In genomic region chr7:90262438-90262837, GRCh38 we compare ENCODE assay signal across 7 cellular contexts. TPM values are rescaled to one million over a fixed set of nuclear protein-coding genes. Genes with fewer than 3 reads are reported as not detected.
DNase-seq lines count a peak whose midpoint lies in the region; ATAC-seq, FAIRE-seq and TF ChIP-seq lines count a peak whose summit lies in the region.

No MANE protein-coding gene starts in this region.

- no peaks in the 10 kb centered on the region for H3K27me3 ChIP-seq in left lung

- H3K36me3 ChIP-seq in left lung, result no peaks in the 10 kb centered on the region

- no peaks in the 10 kb centered on the region for H3K36me3 Mint-ChIP-seq in activated naive CD4-positive, alpha-beta T cell treated with anti-CD3 and anti-CD28 coated beads, Interleukin-2, amount 10 ng/mL, durations not matched to agents 7 days and 5 days

- no peak overlapping the region for H3K4me3 Mint-ChIP-seq in activated naive CD4-positive, alpha-beta T cell treated with anti-CD3 and anti-CD28 coated beads, Interleukin-2, amount 10 ng/mL, durations not matched to agents 7 days and 5 days

- intact Hi-C loops in left lung (cut with DNase I), result no loop called here

- TF ChIP-seq CTCF in GM13977 (IDR thresholded peaks at IDR 0.05; ENCODE audit: extremely low read depth, insufficient read depth, missing control alignments) (peak; percentile 46), left lung (IDR thresholded peaks at IDR 0.05) (peak in 1 of 2 donors; percentile 27)

- no peaks in the 10 kb centered on the region for H3K9me3 ChIP-seq in left lung

- no peaks in the 10 kb centered on the region for H3K4me1 ChIP-seq in left lung

- H3K27me3 Mint-ChIP-seq in activated naive CD4-positive, alpha-beta T cell treated with anti-CD3 and anti-CD28 coated beads, Interleukin-2, amount 10 ng/mL, durations not matched to agents 7 days and 5 days, result peaks cover 4% of the 10 kb centered on the region

- no peak for TF ChIP-seq POLR2A in H54 (IDR thresholded peaks at IDR 0.05; ENCODE audit: low read depth, low read length)

- no peak overlapping the region for H3K27ac Mint-ChIP-seq in activated naive CD4-positive, alpha-beta T cell treated with anti-CD3 and anti-CD28 coated beads, Interleukin-2, amount 10 ng/mL, durations not matched to agents 7 days and 5 days

- peak; percentile 71 for ATAC-seq in left lung

- no peak overlapping the region for H3K4me3 ChIP-seq in left lung

- no peaks in the 10 kb centered on the region for H3K4me1 Mint-ChIP-seq in activated naive CD4-positive, alpha-beta T cell treated with anti-CD3 and anti-CD28 coated beads, Interleukin-2, amount 10 ng/mL, durations not matched to agents 7 days and 5 days

- H3K9me3 Mint-ChIP-seq in activated naive CD4-positive, alpha-beta T cell treated with anti-CD3 and anti-CD28 coated beads, Interleukin-2, amount 10 ng/mL, durations not matched to agents 7 days and 5 days, result no peaks in the 10 kb centered on the region

- CTCF ChIA-PET in activated naive CD4-positive, alpha-beta T cell treated with anti-CD3 and anti-CD28 coated beads, Interleukin-2, amount 10 ng/mL, durations not matched to agents 7 days and 5 days (lab: Charles Lee), result interaction anchor here (1.1 to 1.2 kb wide), 2 partner anchors 10 to 109 kb away, joined by 5 read pairs; partner anchors contain the start of gene STEAP1

- H3K27ac ChIP-seq in left lung, result no peak overlapping the region

- peak; percentile 6 for FAIRE-seq in H54 (lab: Jason Lieb, UNC)

- in situ Hi-C loops in GM13977 (cut with MboI; ENCODE audit: low pct_unique_long_range_greater_than_20kb, low sequenced_read_pairs, unreplicated experiment), result loop anchor here (25.0 kb wide), 1 partner anchor 100 kb away; the partner anchor contains the start of gene STEAP1

- peak; percentile 40 for DNase-seq in GM13977 (ENCODE audit: low spot score)
- DNase-seq in H54 (ENCODE audit: insufficient read length, low spot score), result no peak
- peak; percentile 7 for DNase-seq in NCI-H1092 (lab: John Stamatoyannopoulos, UW)
- DNase-seq in astrocyte of the hippocampus (ENCODE audit: low read depth, low spot score), result peak; percentile 40
- no peak for DNase-seq in left lung
- no peak for DNase-seq in SHP77 treated with DMSO at 0.1 percent for 48 hours (lab: John Stamatoyannopoulos, UW)
- DNase-seq in activated naive CD4-positive, alpha-beta T cell treated with anti-CD3 and anti-CD28 coated beads, Interleukin-2, amount 10 ng/mL, durations not matched to agents 7 days and 5 days, result no peak

RNA-seq across cellular contexts. Expression of gene CFAP69, which starts 17.5 kb away (rescaled TPM):
- total RNA-seq in left lung, result 1 to 10 TPM; 4.5 to 5.0 TPM

RNA-seq across cellular contexts. Expression of gene STEAP2, which starts 50.9 kb away (rescaled TPM):
- total RNA-seq in left lung, result 10 to 100 TPM; 22.9 to 24.6 TPM

RNA-seq across cellular contexts. Expression of gene FAM237B, which starts 58.7 kb away (rescaled TPM):
- total RNA-seq in left lung, result not detected

Comparison
In these comparisons a context has a peak if more than half of its experiments do, and no peak if none do; other contexts are left out.
1. DNase-seq: peak in GM13977 (single experiment), NCI-H1092 (single experiment) and astrocyte of the hippocampus (single experiment); none in H54 (single experiment), left lung (0 of 2), SHP77 treated with DMSO at 0.1 percent for 48 hours (single experiment) and activated naive CD4-positive, alpha-beta T cell treated with anti-CD3 and anti-CD28 coated beads, Interleukin-2, amount 10 ng/mL, durations not matched to agents 7 days and 5 days (single experiment).